In genomic region chr20:35499271-35499670, GRCh38 we compare ENCODE assay signal across 21 cellular contexts. TPM values are rescaled to one million over a fixed set of nuclear protein-coding genes. Genes with fewer than 3 reads are reported as not detected.
DNase-seq lines count a peak whose midpoint lies in the region; ATAC-seq, FAIRE-seq and TF ChIP-seq lines count a peak whose summit lies in the region.
"Had no signal": no experiment of that assay in that cellular context is flagged by ENCODE, and none has a peak within 500 bp of the region (broad histone marks: within the 10 kb centered on the region; RNA-seq: fewer than 3 reads in every experiment).

No MANE protein-coding gene starts in this region.

- ATAC-seq in activated naive CD8-positive, alpha-beta T cell treated with anti-CD3 and anti-CD28 coated beads, Interleukin-2, amount 50 U/mL, for 24 hours, result peak; percentile 72
- ATAC-seq in naive thymus-derived CD4-positive, alpha-beta T cell, result no peak
- ATAC-seq in heart right ventricle, result no peak
- ATAC-seq: K562, Right ventricle myocardium inferior had no signal

- H3K4me3 ChIP-seq in bronchial epithelial cell (ENCODE audit: low read depth, low read length), result no peak overlapping the region
- H3K4me3 ChIP-seq in naive thymus-derived CD4-positive, alpha-beta T cell (ENCODE audit: low read length), result no peak overlapping the region
- H3K4me3 ChIP-seq in heart right ventricle, result no peak overlapping the region
- H3K4me3 ChIP-seq: BLaER1 treated with 17β-estradiol and CSF1 and Interleukin-3, amounts not matched to agents 10 nM and 100 nM; K562 had no signal

- POLR2A ChIA-PET in naive thymus-derived CD4-positive, alpha-beta T cell (lab: Charles Lee), result interaction anchor here (0.7 kb wide), 1 partner anchor 8 kb away, joined by 3 read pairs; no protein-coding TSS in a partner anchor

- H3K27me3 Mint-ChIP-seq in activated naive CD8-positive, alpha-beta T cell treated with anti-CD3 and anti-CD28 coated beads, Interleukin-2, amount 50 U/mL, for 24 hours, result no peaks in the 10 kb centered on the region
- no peaks in the 10 kb centered on the region for H3K27me3 Mint-ChIP-seq in activated naive CD8-positive, alpha-beta T cell treated with anti-CD3 and anti-CD28 coated beads for 36 hours
- no peaks in the 10 kb centered on the region for H3K27me3 Mint-ChIP-seq in naive thymus-derived CD4-positive, alpha-beta T cell
- H3K27me3 Mint-ChIP-seq in stimulated activated naive CD8-positive, alpha-beta T cell treated with anti-CD3 and anti-CD28 coated beads, Interleukin-15, Interleukin-2, amounts not matched to agents 100 ng/mL and 50 ng/mL, for 24 hours, result no peaks in the 10 kb centered on the region

- CTCF ChIA-PET in naive thymus-derived CD4-positive, alpha-beta T cell (lab: Charles Lee), result interaction anchor here (1.2 kb wide), 1 partner anchor 8 kb away, joined by 3 read pairs; no protein-coding TSS in a partner anchor

- no peaks in the 10 kb centered on the region for H3K27me3 ChIP-seq in bronchial epithelial cell (ENCODE audit: control insufficient read depth, insufficient read depth, low read length)
- no peaks in the 10 kb centered on the region for H3K27me3 ChIP-seq in naive thymus-derived CD4-positive, alpha-beta T cell (ENCODE audit: control insufficient read depth in 2 of 2, insufficient read depth in 2 of 2, low read length in 2 of 2)
- H3K27me3 ChIP-seq in heart right ventricle, result no peaks in the 10 kb centered on the region
- H3K27me3 ChIP-seq: BLaER1 treated with 17β-estradiol and CSF1 and Interleukin-3, amounts not matched to agents 10 nM and 100 nM had no signal

- H3K36me3 ChIP-seq in bronchial epithelial cell (ENCODE audit: control insufficient read depth, insufficient read depth, low read length) (peaks cover 29% of the 10 kb centered on the region), heart right ventricle (peaks cover 0 to 100% (median 63%) of the 10 kb centered on the region in 9 donors)
- H3K36me3 ChIP-seq in naive thymus-derived CD4-positive, alpha-beta T cell (ENCODE audit: control insufficient read depth in 2 of 3, insufficient read depth in 3 of 3, low read length in 3 of 3), result peaks cover 24 to 99% (median 62%) of the 10 kb centered on the region in 3 experiments

- H3K27ac Mint-ChIP-seq in activated naive CD8-positive, alpha-beta T cell treated with anti-CD3 and anti-CD28 coated beads, Interleukin-2, amount 50 U/mL, for 24 hours, result peak overlapping the region; percentile 8
- H3K27ac Mint-ChIP-seq in activated naive CD8-positive, alpha-beta T cell treated with anti-CD3 and anti-CD28 coated beads for 36 hours, result no peak overlapping the region
- peak overlapping the region in 5 of 9 donors; percentile 13 to 73 (median 39) for H3K27ac Mint-ChIP-seq in naive thymus-derived CD4-positive, alpha-beta T cell
- H3K27ac Mint-ChIP-seq in stimulated activated naive CD8-positive, alpha-beta T cell treated with anti-CD3 and anti-CD28 coated beads, Interleukin-15, Interleukin-2, amounts not matched to agents 100 ng/mL and 50 ng/mL, for 24 hours, result peak overlapping the region; percentile 46

- no peak overlapping the region for H3K4me3 Mint-ChIP-seq in activated naive CD8-positive, alpha-beta T cell treated with anti-CD3 and anti-CD28 coated beads, Interleukin-2, amount 50 U/mL, for 24 hours
- H3K4me3 Mint-ChIP-seq in activated naive CD8-positive, alpha-beta T cell treated with anti-CD3 and anti-CD28 coated beads for 36 hours, result no peak overlapping the region
- H3K4me3 Mint-ChIP-seq in naive thymus-derived CD4-positive, alpha-beta T cell, result no peak overlapping the region
- no peak overlapping the region for H3K4me3 Mint-ChIP-seq in stimulated activated naive CD8-positive, alpha-beta T cell treated with anti-CD3 and anti-CD28 coated beads, Interleukin-15, Interleukin-2, amounts not matched to agents 100 ng/mL and 50 ng/mL, for 24 hours

- H3K36me3 Mint-ChIP-seq in activated naive CD8-positive, alpha-beta T cell treated with anti-CD3 and anti-CD28 coated beads, Interleukin-2, amount 50 U/mL, for 24 hours (ENCODE audit: low read depth), result peaks cover 53% of the 10 kb centered on the region
- peaks cover 47% of the 10 kb centered on the region for H3K36me3 Mint-ChIP-seq in activated naive CD8-positive, alpha-beta T cell treated with anti-CD3 and anti-CD28 coated beads for 36 hours
- H3K36me3 Mint-ChIP-seq in naive thymus-derived CD4-positive, alpha-beta T cell, result peaks cover 40 to 79% (median 50%) of the 10 kb centered on the region in 5 donors
- H3K36me3 Mint-ChIP-seq in stimulated activated naive CD8-positive, alpha-beta T cell treated with anti-CD3 and anti-CD28 coated beads, Interleukin-15, Interleukin-2, amounts not matched to agents 100 ng/mL and 50 ng/mL, for 24 hours (ENCODE audit: low read depth), result peaks cover 66% of the 10 kb centered on the region

- intact Hi-C loops in naive thymus-derived CD4-positive, alpha-beta T cell (cut with micrococcal nuclease), result no loop called here
- intact Hi-C loops in heart right ventricle (cut with DNase I), result no loop called here

- no peak for DNase-seq in activated naive CD8-positive, alpha-beta T cell treated with anti-CD3 and anti-CD28 coated beads, Interleukin-2, amount 50 U/mL, for 24 hours
- DNase-seq in activated naive CD8-positive, alpha-beta T cell treated with anti-CD3 and anti-CD28 coated beads for 36 hours, result no peak
- DNase-seq in bronchial epithelial cell (ENCODE audit: low read depth) (no peak), heart right ventricle (no peak), DMS79 treated with DMSO at 0.1 percent for 48 hours (lab: John Stamatoyannopoulos, UW) (no peak), frontal cortex (ENCODE audit: low spot score in 2 of 2) (no peak)
- no peak for DNase-seq in naive thymus-derived CD4-positive, alpha-beta T cell
- DNase-seq: DMS79, NCI-H1092 treated with DMSO at 0.1 percent for 48 hours, NCI-H2081, NCI-H2171 treated with DMSO at 0.1 percent for 48 hours, NCI-H510A, NCI-H774 had no signal

- no peaks in the 10 kb centered on the region for H3K4me1 ChIP-seq in naive thymus-derived CD4-positive, alpha-beta T cell (ENCODE audit: control insufficient read depth in 2 of 2, insufficient read depth in 2 of 2, low read length in 2 of 2)
- peaks cover 0 to 30% (median 5%) of the 10 kb centered on the region in 9 donors for H3K4me1 ChIP-seq in heart right ventricle

- FAIRE-seq in bronchial epithelial cell (lab: Jason Lieb, UNC) (peak; percentile 55), frontal cortex (lab: Jason Lieb, UNC) (no peak)
- FAIRE-seq: H54, K562, RCC 7860 had no signal

- H3K4me1 Mint-ChIP-seq in activated naive CD8-positive, alpha-beta T cell treated with anti-CD3 and anti-CD28 coated beads, Interleukin-2, amount 50 U/mL, for 24 hours, result peaks cover 14% of the 10 kb centered on the region
- peaks cover 2% of the 10 kb centered on the region for H3K4me1 Mint-ChIP-seq in activated naive CD8-positive, alpha-beta T cell treated with anti-CD3 and anti-CD28 coated beads for 36 hours
- H3K4me1 Mint-ChIP-seq in naive thymus-derived CD4-positive, alpha-beta T cell, result peaks cover 9 to 46% (median 28%) of the 10 kb centered on the region in 7 donors
- H3K4me1 Mint-ChIP-seq in stimulated activated naive CD8-positive, alpha-beta T cell treated with anti-CD3 and anti-CD28 coated beads, Interleukin-15, Interleukin-2, amounts not matched to agents 100 ng/mL and 50 ng/mL, for 24 hours (ENCODE audit: low read depth), result peaks cover 9% of the 10 kb centered on the region

- no peak overlapping the region for H3K27ac ChIP-seq in naive thymus-derived CD4-positive, alpha-beta T cell (ENCODE audit: low read depth, low read length)
- no peak overlapping the region for H3K27ac ChIP-seq in heart right ventricle
- H3K27ac ChIP-seq: BLaER1 treated with 17β-estradiol and CSF1 and Interleukin-3, amounts not matched to agents 10 nM and 100 nM had no signal

- H3K9me3 Mint-ChIP-seq in activated naive CD8-positive, alpha-beta T cell treated with anti-CD3 and anti-CD28 coated beads, Interleukin-2, amount 50 U/mL, for 24 hours, result no peaks in the 10 kb centered on the region
- H3K9me3 Mint-ChIP-seq in activated naive CD8-positive, alpha-beta T cell treated with anti-CD3 and anti-CD28 coated beads for 36 hours, result no peaks in the 10 kb centered on the region
- H3K9me3 Mint-ChIP-seq in naive thymus-derived CD4-positive, alpha-beta T cell, result no peaks in the 10 kb centered on the region
- H3K9me3 Mint-ChIP-seq in stimulated activated naive CD8-positive, alpha-beta T cell treated with anti-CD3 and anti-CD28 coated beads, Interleukin-15, Interleukin-2, amounts not matched to agents 100 ng/mL and 50 ng/mL, for 24 hours, result no peaks in the 10 kb centered on the region

- no peak for TF ChIP-seq CTCF in bronchial epithelial cell (IDR thresholded peaks at IDR 0.05; ENCODE audit: insufficient read depth, low read length, severe bottlenecking)
- TF ChIP-seq CTCF in heart right ventricle (IDR thresholded peaks at IDR 0.05), result no peak

- 81 to 97% methylated on average over 1 of the region's 1 CpG for WGBS in heart right ventricle, 2 donors

- H3K9me3 ChIP-seq in naive thymus-derived CD4-positive, alpha-beta T cell (ENCODE audit: control insufficient read depth in 2 of 3, low read length in 3 of 3), result no peaks in the 10 kb centered on the region
- H3K9me3 ChIP-seq in heart right ventricle, result no peaks in the 10 kb centered on the region
- H3K9me3 ChIP-seq: BLaER1 treated with 17β-estradiol and CSF1 and Interleukin-3, amounts not matched to agents 10 nM and 100 nM had no signal

RNA-seq across cellular contexts. Expression of gene C20orf173, which starts 30.2 kb away (rescaled TPM):
- not detected for total RNA-seq in activated naive CD8-positive, alpha-beta T cell treated with anti-CD3 and anti-CD28 coated beads for 36 hours
- total RNA-seq in bronchial epithelial cell (not detected in 2 replicates), heart right ventricle (not detected), frontal cortex (under 0.01 TPM)
- not detected for total RNA-seq in naive thymus-derived CD4-positive, alpha-beta T cell
- not detected for polyA plus RNA-seq in naive thymus-derived CD4-positive, alpha-beta T cell
- not detected for polyA plus RNA-seq in heart right ventricle
- total RNA-seq: A673, K562, OCI-LY7, Right ventricle myocardium inferior had no signal
- polyA plus RNA-seq: K562 had no signal

RNA-seq across cellular contexts. Expression of gene ERGIC3, which starts 42.6 kb away (rescaled TPM):
- total RNA-seq in activated naive CD8-positive, alpha-beta T cell treated with anti-CD3 and anti-CD28 coated beads for 36 hours, result 100 to 1,000 TPM; 105 to 107 TPM
- total RNA-seq in bronchial epithelial cell, result 354 and 460 TPM in 2 replicates
- 100 to 1,000 TPM; 139 to 158 (median 148) TPM for total RNA-seq in naive thymus-derived CD4-positive, alpha-beta T cell
- polyA plus RNA-seq in naive thymus-derived CD4-positive, alpha-beta T cell, result 100 to 1,000 TPM; 135 to 148 TPM
- total RNA-seq in heart right ventricle, result 100 to 1,000 TPM in 6 of 10 donors, 10 to 100 TPM in 4; 40.9 to 143 (median 102) TPM
- polyA plus RNA-seq in heart right ventricle, result 100 to 1,000 TPM; 101 to 129 TPM
- 233 TPM for total RNA-seq in frontal cortex

RNA-seq across cellular contexts. Expression of gene CEP250, which starts 43.9 kb away (rescaled TPM):
- 10 to 100 TPM; 48.8 to 55.5 TPM for total RNA-seq in activated naive CD8-positive, alpha-beta T cell treated with anti-CD3 and anti-CD28 coated beads for 36 hours
- total RNA-seq in bronchial epithelial cell (15.0 and 21.9 TPM in 2 replicates), heart right ventricle (10 to 100 TPM in 9 of 10 donors, 1 to 10 TPM in 1; 9.6 to 18.8 (median 13.8) TPM), frontal cortex (21.6 TPM)
- total RNA-seq in naive thymus-derived CD4-positive, alpha-beta T cell, result 10 to 100 TPM; 34.5 to 75.0 (median 70.7) TPM
- 10 to 100 TPM in 1 of 2 donors, 1 to 10 TPM in 1; 7.7 to 19.0 TPM for polyA plus RNA-seq in naive thymus-derived CD4-positive, alpha-beta T cell
- 10 to 100 TPM in 1 of 2 donors, 1 to 10 TPM in 1; 4.8 to 15.4 TPM for polyA plus RNA-seq in heart right ventricle
